ENCODE assay signal across 16 cellular contexts in genomic region chr11:86492370-86493030, GRCh38.
DNase-seq lines count a peak whose midpoint lies in the region; ATAC-seq, FAIRE-seq and TF ChIP-seq lines count a peak whose summit lies in the region.
"Had no signal": no experiment of that assay in that cellular context is flagged by ENCODE, and none has a peak within 500 bp of the region (broad histone marks: within the 10 kb centered on the region; RNA-seq: fewer than 3 reads in every experiment).

No MANE protein-coding gene starts in this region.

- H3K27ac Mint-ChIP-seq in nephron = peak overlapping the region; percentile 70 to 89 (median 78)
- H3K27ac Mint-ChIP-seq in type B pancreatic cell = no peak overlapping the region
- H3K27ac Mint-ChIP-seq: CD14-positive monocyte, H9 had no signal

- H3K79me2 ChIP-seq in HepG2 (ENCODE audit: insufficient read depth, low read length) = no peaks in the 10 kb centered on the region

- DNase-seq in HepG2 (ENCODE audit: low spot score) (no peak), fibroblast of the aortic adventitia (ENCODE audit: low read depth) (peak; percentile 51), uterus (peak; percentile 49 to 50), UCSD-AML1 (lab: John Stamatoyannopoulos, UW; ENCODE audit: unreplicated experiment) (no peak), type B pancreatic cell (ENCODE audit: extremely low spot score, unreplicated experiment) (no peak)
- DNase-seq: COR-L47; DMS153; EL; H9; NCI-H146; NCI-H2081 treated with DMSO at 0.1 percent for 48 hours; NK-92 treated with Interleukin-12 subunit alpha and Interleukin-12 subunit beta, amount 100 ng/mL, for 24 hours had no signal

- H3K4me1 Mint-ChIP-seq in nephron (peaks cover 60% of the 10 kb centered on the region), type B pancreatic cell (ENCODE audit: unreplicated experiment) (peaks cover 27% of the 10 kb centered on the region)
- H3K4me1 Mint-ChIP-seq: CD14-positive monocyte had no signal

- TF ChIP-seq EP300 in HepG2 (IDR thresholded peaks at IDR 0.05; ENCODE audit: low read depth in 2 of 2, low read length in 2 of 2) = no peak
- TF ChIP-seq EP300 in HepG2 (CRISPR knock-in tag; IDR thresholded peaks at IDR 0.05; ENCODE audit: borderline replicate concordance) = no peak

- H4K20me1 ChIP-seq in HepG2 (ENCODE audit: insufficient read depth, low read length) = no peaks in the 10 kb centered on the region

- 82% methylated on average over 4 of the region's 4 CpGs for WGBS in liver
- WGBS in HepG2 (ENCODE audit: low lambda C conversion rate) = 74% methylated on average over 4 of the region's 4 CpGs

- intact Hi-C loops in HepG2 (cut with micrococcal nuclease; ENCODE audit: unreplicated experiment) (no loop called here), uterus (cut with DNase I; ENCODE audit: low total_unique reads) (no loop called here)

- H3K36me3 ChIP-seq in liver (ENCODE audit: control insufficient read depth in 4 of 4, insufficient read depth in 3 of 4, low read depth in 1 of 4, low read length in 3 of 4) (no peaks in the 10 kb centered on the region), HepG2 (replicated peaks in 1 of 2; ENCODE audit: control insufficient read depth in 1 of 2, insufficient read depth in 2 of 2, low read length in 2 of 2) (no peaks in the 10 kb centered on the region), uterus (no peaks in the 10 kb centered on the region)

- H3K9me3 ChIP-seq in liver (ENCODE audit: control insufficient read depth in 4 of 4, low read length in 3 of 4) (no peaks in the 10 kb centered on the region), HepG2 (ENCODE audit: low read length) (no peaks in the 10 kb centered on the region), uterus (no peaks in the 10 kb centered on the region)

- H3K4me3 ChIP-seq in liver (ENCODE audit: low read depth in 1 of 3, low read length in 3 of 3) (no peak overlapping the region), HepG2 (replicated peaks in 1 of 3; ENCODE audit: insufficient read depth in 1 of 3, low read depth in 2 of 3, low read length in 3 of 3) (no peak overlapping the region), fibroblast of the aortic adventitia (ENCODE audit: low read depth, low read length) (no peak overlapping the region), uterus (no peak overlapping the region)

- TF ChIP-seq POLR2A in HepG2 (IDR thresholded peaks at IDR 0.05; ENCODE audit: insufficient read depth in 1 of 2, low read depth in 2 of 2, low read length in 2 of 2) (no peak), uterus (IDR thresholded peaks at IDR 0.05) (no peak)

- H3K4me3 Mint-ChIP-seq in nephron = no peak overlapping the region
- no peak overlapping the region for H3K4me3 Mint-ChIP-seq in type B pancreatic cell
- H3K4me3 Mint-ChIP-seq: CD14-positive monocyte, H9 had no signal

- H3K9ac ChIP-seq in liver (ENCODE audit: low read depth in 1 of 2, low read length in 2 of 2) (no peak overlapping the region), HepG2 (ENCODE audit: insufficient read depth, low read depth, low read length) (no peak overlapping the region)

- H3K27ac ChIP-seq in liver (ENCODE audit: low read depth in 1 of 2, low read length in 2 of 2) = no peak overlapping the region
- no peak overlapping the region for H3K27ac ChIP-seq in HepG2 (ENCODE audit: extremely low read length, insufficient read depth, low read length)
- peak overlapping the region; percentile 50 to 59 for H3K27ac ChIP-seq in uterus

- no TSS peak for BruUV-seq in HepG2 (replicated peaks; lab: Mats Ljungman, UMichigan)

- POLR2A ChIA-PET in HepG2 (lab: Yijun Ruan, JAX) = no interaction called here

- H3K4me1 ChIP-seq in liver (ENCODE audit: control insufficient read depth in 4 of 4, insufficient read depth in 4 of 4, low read length in 3 of 4) (no peaks in the 10 kb centered on the region), HepG2 (ENCODE audit: insufficient read depth, low read length) (peaks cover 9% of the 10 kb centered on the region; the same call in 1 of the 2 replicates), uterus (peaks cover 0 to 2% of the 10 kb centered on the region in 2 donors)

- H2AFZ ChIP-seq in HepG2 (ENCODE audit: low read length) = no peak overlapping the region

- no peak for TF ChIP-seq CTCF in liver (IDR thresholded peaks at IDR 0.05; ENCODE audit: low read depth, low read length, missing input control)
- no peak for TF ChIP-seq CTCF in HepG2 (CRISPR knock-in tag; IDR thresholded peaks at IDR 0.05)
- no peak for TF ChIP-seq CTCF in fibroblast of the aortic adventitia (IDR thresholded peaks at IDR 0.05; ENCODE audit: insufficient read depth, low read length)
- TF ChIP-seq CTCF in nephron (IDR thresholded peaks at IDR 0.05; ENCODE audit: unreplicated experiment in 3 of 3) = no peak
- TF ChIP-seq CTCF in uterus (IDR thresholded peaks at IDR 0.05) = no peak
- no peak for TF ChIP-seq CTCF in type B pancreatic cell (conservative IDR thresholded peaks at IDR 0.05)

- TF ChIP-seq RAD21 in liver (IDR thresholded peaks at IDR 0.05) = no peak
- TF ChIP-seq RAD21 in HepG2 (CRISPR knock-in tag; IDR thresholded peaks at IDR 0.05) = no peak

- CTCF ChIA-PET in HepG2 (lab: Yijun Ruan, JAX; ENCODE audit: low intra/inter-chr PET ratio, low total read pairs) = no interaction called here

- H3K27me3 Mint-ChIP-seq in nephron (ENCODE audit: low read depth) = peaks cover 3% of the 10 kb centered on the region
- peaks cover 4% of the 10 kb centered on the region for H3K27me3 Mint-ChIP-seq in type B pancreatic cell

- H3K9me3 Mint-ChIP-seq in nephron (no peaks in the 10 kb centered on the region), type B pancreatic cell (no peaks in the 10 kb centered on the region)
- H3K9me3 Mint-ChIP-seq: CD14-positive monocyte, H9 had no signal

- H3K27me3 ChIP-seq in liver (ENCODE audit: control insufficient read depth in 4 of 4, insufficient read depth in 4 of 4, low read length in 3 of 4) = no peaks in the 10 kb centered on the region
- no peaks in the 10 kb centered on the region for H3K27me3 ChIP-seq in HepG2 (ENCODE audit: control insufficient read depth in 1 of 2, insufficient read depth in 2 of 2, low read length in 2 of 2)
- H3K27me3 ChIP-seq in uterus = no peaks in the 10 kb centered on the region

- no peak overlapping the region for H3K4me2 ChIP-seq in HepG2 (ENCODE audit: low read depth, low read length)

- in situ Hi-C loops in HepG2 (cut with HindIII; ENCODE audit: extremely low pct_ligation_motif_present, low pct_unique_long_range_greater_than_20kb) = no loop called here

- H3K36me3 Mint-ChIP-seq in nephron (ENCODE audit: low read depth) (no peaks in the 10 kb centered on the region), type B pancreatic cell (no peaks in the 10 kb centered on the region)
- H3K36me3 Mint-ChIP-seq: CD14-positive monocyte had no signal

- no peak for FAIRE-seq in HepG2 (lab: Jason Lieb, UNC)

- ATAC-seq in HepG2 (no peak), GM18861 (IDR thresholded peaks at IDR 0.05; ENCODE audit: unreplicated experiment) (no peak)

TF ChIP-seq in liver, 16 proteins besides CTCF, POLR2A, EP300 and RAD21 (continues in another document):
- no peak for TF ChIP-seq TAF1 (conservative IDR thresholded peaks at IDR 0.05)
- TF ChIP-seq MAX (IDR thresholded peaks at IDR 0.05) = no peak
- TF ChIP-seq ATF3 (IDR thresholded peaks at IDR 0.05) = no peak

TF ChIP-seq in HepG2, 621 proteins besides CTCF, POLR2A, EP300 and RAD21 (continues in another document):
- TF ChIP-seq NR2F1 (CRISPR knock-in tag; IDR thresholded peaks at IDR 0.05) = no peak
- TF ChIP-seq ZBTB3 (CRISPR knock-in tag; IDR thresholded peaks at IDR 0.05; ENCODE audit: borderline replicate concordance, low read depth) = no peak
- TF ChIP-seq MXD4 (CRISPR knock-in tag; IDR thresholded peaks at IDR 0.05) = no peak
- TF ChIP-seq HDAC2 (CRISPR knock-in tag; IDR thresholded peaks at IDR 0.05) = no peak
- no peak for TF ChIP-seq ARID4A (CRISPR knock-in tag; IDR thresholded peaks at IDR 0.05; ENCODE audit: borderline replicate concordance)
- TF ChIP-seq ZBTB25 (CRISPR knock-in tag; IDR thresholded peaks at IDR 0.05) = no peak
- no peak for TF ChIP-seq NKX3-1 (CRISPR knock-in tag; IDR thresholded peaks at IDR 0.05)
- no peak for TF ChIP-seq ZBTB1 (CRISPR knock-in tag; IDR thresholded peaks at IDR 0.05; ENCODE audit: borderline replicate concordance)
- TF ChIP-seq MED1 (CRISPR knock-in tag; IDR thresholded peaks at IDR 0.05) = no peak

Comparison
In these comparisons a context has a peak if more than half of its experiments do, and no peak if none do; other contexts are left out.
1. H3K27ac ChIP-seq: peak in uterus (2 of 2); none in liver (0 of 2) and HepG2 (single experiment).
2. DNase-seq: peak in fibroblast of the aortic adventitia (single experiment) and uterus (2 of 2); none in HepG2 (single experiment), UCSD-AML1 (single experiment) and type B pancreatic cell (single experiment).